32 cellular contexts compared by ENCODE assay signal in genomic region chrX:38009641-38010040, GRCh38. TPM values are rescaled to one million over a fixed set of nuclear protein-coding genes. Genes with fewer than 3 reads are reported as not detected.
"Had no signal": no experiment of that assay in that cellular context is flagged by ENCODE, and none has a peak within 500 bp of the region (broad histone marks: within the 10 kb centered on the region; RNA-seq: fewer than 3 reads in every experiment).

No MANE protein-coding gene starts in this region.

- H3K4me3 Mint-ChIP-seq: activated CD4-positive, alpha-beta memory T cell treated with anti-CD3 and anti-CD28 coated beads for 36 hours; activated CD4-positive, alpha-beta T cell treated with anti-CD3 and anti-CD28 coated beads for 36 hours; activated CD4-positive, alpha-beta T cell treated with anti-CD3 and anti-CD28 coated beads, Interleukin-2, amount 10 ng/mL, durations not matched to agents 24 days and 14 days; activated CD8-positive, alpha-beta memory T cell treated with anti-CD3 and anti-CD28 coated beads, Interleukin-2, amount 10 ng/mL, durations not matched to agents 7 days and 5 days; activated CD8-positive, alpha-beta T cell treated with anti-CD3 and anti-CD28 coated beads, Interleukin-2, amount 10 ng/mL, durations not matched to agents 7 days and 5 days; activated naive CD4-positive, alpha-beta T cell treated with anti-CD3 and anti-CD28 coated beads for 36 hours; activated naive CD4-positive, alpha-beta T cell treated with anti-CD3 and anti-CD28 coated beads, Interleukin-2, amount 50 U/mL, for 24 hours; activated naive CD8-positive, alpha-beta T cell treated with anti-CD3 and anti-CD28 coated beads for 36 hours; activated naive CD8-positive, alpha-beta T cell treated with anti-CD3 and anti-CD28 coated beads, Interleukin-2, amount 50 U/mL, for 24 hours; effector memory CD8-positive, alpha-beta T cell had no signal

- H3K36me3 ChIP-seq: adrenal gland, esophagus muscularis mucosa, gastrocnemius medialis, heart right ventricle had no signal

- H2AFZ ChIP-seq: hepatocyte had no signal

- DNase-seq: activated CD4-positive, alpha-beta memory T cell treated with anti-CD3 and anti-CD28 coated beads for 36 hours; activated CD4-positive, alpha-beta T cell treated with anti-CD3 and anti-CD28 coated beads for 36 hours; activated CD4-positive, alpha-beta T cell treated with anti-CD3 and anti-CD28 coated beads, Interleukin-2, amount 10 ng/mL, durations not matched to agents 24 days and 14 days; activated CD4-positive, CD25-positive, alpha-beta regulatory T cell; activated CD4-positive, CD25-positive, alpha-beta regulatory T cell treated with anti-CD3 and anti-CD28 coated beads, Interleukin-2, amount 50 U/mL, for 72 hours; activated CD8-positive, alpha-beta memory T cell treated with anti-CD3 and anti-CD28 coated beads, Interleukin-2, amount 10 ng/mL, durations not matched to agents 7 days and 5 days; activated CD8-positive, alpha-beta memory T cell treated with anti-CD3 and anti-CD28 coated beads, Interleukin-2, amount 50 U/mL, for 4 hours; activated CD8-positive, alpha-beta T cell treated with anti-CD3 and anti-CD28 coated beads, Interleukin-2, amount 10 ng/mL, durations not matched to agents 7 days and 5 days; activated effector memory CD4-positive, alpha-beta T cell treated with anti-CD3 and anti-CD28 coated beads, Interleukin-2, amount 50 U/mL, for 16 hours; activated naive CD4-positive, alpha-beta T cell treated with anti-CD3 and anti-CD28 coated beads for 36 hours; activated naive CD8-positive, alpha-beta T cell treated with anti-CD3 and anti-CD28 coated beads for 36 hours; activated naive CD8-positive, alpha-beta T cell treated with anti-CD3 and anti-CD28 coated beads, Interleukin-2, amount 50 U/mL, for 24 hours; activated T-cell treated with anti-CD3 and anti-CD28 coated beads, Interleukin-2, amount 50 U/mL, for 1 hour; adrenal gland; amygdala; aorta; body of pancreas; caudate nucleus; cortex of kidney; dermis blood vessel endothelial cell; effector CD4-positive, alpha-beta T cell; effector memory CD8-positive, alpha-beta T cell; erythroblast; foreskin keratinocyte; gastrocnemius medialis; heart right ventricle; T-helper 2 cell had no signal

- ATAC-seq: activated CD4-positive, alpha-beta T cell treated with anti-CD3 and anti-CD28 coated beads for 36 hours; activated CD8-positive, alpha-beta memory T cell treated with anti-CD3 and anti-CD28 coated beads, Interleukin-2, amount 10 ng/mL, durations not matched to agents 7 days and 5 days; activated CD8-positive, alpha-beta T cell treated with anti-CD3 and anti-CD28 coated beads, Interleukin-2, amount 10 ng/mL, durations not matched to agents 7 days and 5 days; activated naive CD8-positive, alpha-beta T cell treated with anti-CD3 and anti-CD28 coated beads, Interleukin-2, amount 50 U/mL, for 24 hours; body of pancreas; effector memory CD8-positive, alpha-beta T cell; foreskin keratinocyte; gastrocnemius medialis; heart right ventricle had no signal

- H3K27me3 ChIP-seq: adrenal gland, body of pancreas, esophagus muscularis mucosa, foreskin keratinocyte, gastrocnemius medialis, hepatocyte had no signal

- H3K4me1 Mint-ChIP-seq: activated CD4-positive, alpha-beta T cell treated with anti-CD3 and anti-CD28 coated beads for 36 hours; activated naive CD4-positive, alpha-beta T cell treated with anti-CD3 and anti-CD28 coated beads, Interleukin-2, amount 50 U/mL, for 24 hours; activated naive CD8-positive, alpha-beta T cell treated with anti-CD3 and anti-CD28 coated beads for 36 hours had no signal

- H3K9me3 Mint-ChIP-seq: activated CD4-positive, alpha-beta memory T cell treated with anti-CD3 and anti-CD28 coated beads for 36 hours; activated CD4-positive, alpha-beta T cell treated with anti-CD3 and anti-CD28 coated beads, Interleukin-2, amount 10 ng/mL, durations not matched to agents 24 days and 14 days; activated naive CD4-positive, alpha-beta T cell treated with anti-CD3 and anti-CD28 coated beads, Interleukin-2, amount 50 U/mL, for 24 hours; activated naive CD8-positive, alpha-beta T cell treated with anti-CD3 and anti-CD28 coated beads, Interleukin-2, amount 50 U/mL, for 24 hours; activated T-helper 2 cell treated with anti-CD3 and anti-CD28 coated beads, Interferon-gamma antibody, Interleukin-2, Interleukin-4, amounts not matched to agents 10 μg/mL and 5 μg/mL and 100 μg/mL, durations not matched to agents 14 hours and 24 hours and 36 hours; effector memory CD8-positive, alpha-beta T cell had no signal

- H3K79me2 ChIP-seq: hepatocyte had no signal

- H3K4me2 ChIP-seq: hepatocyte had no signal

- H3K27ac Mint-ChIP-seq: activated CD4-positive, alpha-beta memory T cell treated with anti-CD3 and anti-CD28 coated beads for 36 hours; activated CD4-positive, alpha-beta T cell treated with anti-CD3 and anti-CD28 coated beads for 36 hours; activated CD4-positive, alpha-beta T cell treated with anti-CD3 and anti-CD28 coated beads, Interleukin-2, amount 10 ng/mL, durations not matched to agents 24 days and 14 days; activated CD8-positive, alpha-beta memory T cell treated with anti-CD3 and anti-CD28 coated beads, Interleukin-2, amount 10 ng/mL, durations not matched to agents 7 days and 5 days; activated CD8-positive, alpha-beta T cell treated with anti-CD3 and anti-CD28 coated beads, Interleukin-2, amount 10 ng/mL, durations not matched to agents 7 days and 5 days; activated naive CD4-positive, alpha-beta T cell treated with anti-CD3 and anti-CD28 coated beads for 36 hours; activated naive CD8-positive, alpha-beta T cell treated with anti-CD3 and anti-CD28 coated beads for 36 hours; activated naive CD8-positive, alpha-beta T cell treated with anti-CD3 and anti-CD28 coated beads, Interleukin-2, amount 50 U/mL, for 24 hours; activated T-helper 2 cell treated with anti-CD3 and anti-CD28 coated beads, Interferon-gamma antibody, Interleukin-2, Interleukin-4, amounts not matched to agents 10 μg/mL and 5 μg/mL and 100 μg/mL, durations not matched to agents 14 hours and 24 hours and 36 hours; effector memory CD8-positive, alpha-beta T cell had no signal

- H3K4me1 ChIP-seq: adrenal gland, esophagus muscularis mucosa, foreskin keratinocyte, gastrocnemius medialis, heart right ventricle had no signal

- H3K36me3 Mint-ChIP-seq: activated CD4-positive, alpha-beta memory T cell treated with anti-CD3 and anti-CD28 coated beads for 36 hours; activated CD8-positive, alpha-beta memory T cell treated with anti-CD3 and anti-CD28 coated beads, Interleukin-2, amount 10 ng/mL, durations not matched to agents 7 days and 5 days; activated naive CD4-positive, alpha-beta T cell treated with anti-CD3 and anti-CD28 coated beads, Interleukin-2, amount 50 U/mL, for 24 hours; activated naive CD8-positive, alpha-beta T cell treated with anti-CD3 and anti-CD28 coated beads for 36 hours had no signal

- H3K27ac ChIP-seq: adrenal gland, body of pancreas, esophagus muscularis mucosa, foreskin keratinocyte, gastrocnemius medialis, heart right ventricle, hepatocyte had no signal

- H3K4me3 ChIP-seq: adrenal gland, body of pancreas, esophagus muscularis mucosa, gastrocnemius medialis, heart right ventricle, hepatocyte had no signal

- H3K9me3 ChIP-seq: adrenal gland, body of pancreas, esophagus muscularis mucosa, gastrocnemius medialis had no signal

RNA-seq across cellular contexts. Expression of gene SYTL5, which starts 3.3 kb away (rescaled TPM):
- total RNA-seq: activated CD4-positive, alpha-beta T cell treated with anti-CD3 and anti-CD28 coated beads for 36 hours; activated CD4-positive, alpha-beta T cell treated with anti-CD3 and anti-CD28 coated beads, Interleukin-2, amount 10 ng/mL, durations not matched to agents 24 days and 14 days; activated CD8-positive, alpha-beta memory T cell treated with anti-CD3 and anti-CD28 coated beads for 36 hours; activated CD8-positive, alpha-beta memory T cell treated with anti-CD3 and anti-CD28 coated beads, Interleukin-2, amount 10 ng/mL, durations not matched to agents 7 days and 5 days; activated CD8-positive, alpha-beta T cell treated with anti-CD3 and anti-CD28 coated beads, Interleukin-2, amount 10 ng/mL, durations not matched to agents 7 days and 5 days; activated naive CD4-positive, alpha-beta T cell treated with anti-CD3 and anti-CD28 coated beads for 36 hours; activated naive CD8-positive, alpha-beta T cell treated with anti-CD3 and anti-CD28 coated beads for 36 hours; activated T-helper 2 cell treated with anti-CD3 and anti-CD28 coated beads, Interferon-gamma antibody, Interleukin-2, Interleukin-4, amounts not matched to agents 10 μg/mL and 5 μg/mL and 100 μg/mL, durations not matched to agents 14 hours and 24 hours and 36 hours; aorta; esophagus muscularis mucosa; gastrocnemius medialis had no signal
